Comparison of ENCODE assay signal across 30 cellular contexts in the genomic region with DNA sequence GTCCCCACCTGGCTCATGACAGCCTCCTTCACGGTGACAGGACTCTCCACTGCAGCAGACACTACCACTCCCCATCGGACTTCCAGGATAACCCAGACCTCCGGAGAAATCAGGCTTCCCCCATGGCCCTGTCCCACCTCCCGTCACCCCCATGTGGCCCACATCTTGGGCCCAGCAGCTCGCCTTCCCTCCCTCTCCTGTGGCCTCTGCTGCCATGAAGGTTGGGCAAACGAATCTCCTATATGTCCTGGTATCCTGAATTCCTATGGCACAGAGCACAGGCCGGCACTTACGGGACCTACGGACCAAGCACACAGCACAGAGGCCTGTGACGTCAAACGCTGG.
"Had no signal": no experiment of that assay in that cellular context is flagged by ENCODE, and none has a peak within 500 bp of the region (broad histone marks: within the 10 kb centered on the region; RNA-seq: fewer than 3 reads in every experiment).

No MANE protein-coding gene starts in this region.

- H3K4me3 Mint-ChIP-seq: activated naive CD8-positive, alpha-beta T cell treated with anti-CD3 and anti-CD28 coated beads, Interleukin-2, amount 50 U/mL, for 24 hours; activated T-cell treated with anti-CD3 and anti-CD28 coated beads, Interleukin-2, amount 50 U/mL, for 24 hours; natural killer cell; stimulated activated naive B cell treated with anti-CD40 and anti-IgM and Interleukin-4, amounts not matched to agents 10 μg/mL and 1 μg/mL and 100 μg/mL, for 72 hours had no signal

- ATAC-seq: activated naive CD8-positive, alpha-beta T cell treated with anti-CD3 and anti-CD28 coated beads, Interleukin-2, amount 50 U/mL, for 24 hours; foreskin keratinocyte; heart right ventricle; left lung; lower lobe of right lung; natural killer cell; stimulated activated naive B cell treated with anti-CD40 and anti-IgM and Interleukin-4, amounts not matched to agents 10 μg/mL and 1 μg/mL and 100 μg/mL, for 72 hours had no signal

- H3K27me3 ChIP-seq: breast epithelium, esophagus muscularis mucosa, foreskin keratinocyte, heart right ventricle, left lung, neutrophil, ovary, sigmoid colon, suprapubic skin, tibial artery had no signal

- H3K36me3 ChIP-seq: breast epithelium, ovary, prostate gland had no signal

- DNase-seq: activated CD4-positive, alpha-beta T cell treated with anti-CD3 and anti-CD28 coated beads for 1 hour; activated CD4-positive, alpha-beta T cell treated with anti-CD3 and anti-CD28 coated beads, Interleukin-2, amount 50 U/mL, for 1 hour; activated CD8-positive, alpha-beta memory T cell treated with anti-CD3 and anti-CD28 coated beads for 24 hours; activated CD8-positive, alpha-beta memory T cell treated with anti-CD3 and anti-CD28 coated beads, Interleukin-2, amount 50 U/mL, for 4 hours; activated gamma-delta T cell treated with Interleukin-2 at 50 U/mL for 16 hours; activated naive CD4-positive, alpha-beta T cell treated with anti-CD3 and anti-CD28 coated beads, Interleukin-2, amount 50 U/mL, for 16 hours; activated naive CD8-positive, alpha-beta T cell treated with anti-CD3 and anti-CD28 coated beads, Interleukin-2, amount 50 U/mL, for 24 hours; activated T-cell treated with anti-CD3 and anti-CD28 coated beads, Interleukin-2, amount 50 U/mL, for 24 hours; central memory CD4-positive, alpha-beta T cell; foreskin keratinocyte; heart right ventricle; lower lobe of right lung; mesendoderm; natural killer cell; ovary; retina; sigmoid colon; small intestine; stimulated activated CD4-positive, alpha-beta T cell treated with anti-CD3 and anti-CD28 coated beads, Interleukin-1b, Interleukin-23, amount 100 ng/mL, for 48 hours; stimulated activated CD4-positive, alpha-beta T cell treated with anti-CD3 and anti-CD28 coated beads, Interleukin-4, amount 100 ng/mL, for 4 hours; stimulated activated CD8-positive, alpha-beta memory T cell treated with anti-CD3 and anti-CD28 coated beads, Interleukin-4, amount 100 ng/mL, for 48 hours; stimulated activated naive B cell treated with anti-CD40 and anti-IgM and Interleukin-4, amounts not matched to agents 10 μg/mL and 1 μg/mL and 100 μg/mL, for 72 hours; T-helper 2 cell had no signal

- H3K27me3 Mint-ChIP-seq: activated naive CD8-positive, alpha-beta T cell treated with anti-CD3 and anti-CD28 coated beads, Interleukin-2, amount 50 U/mL, for 24 hours; activated T-cell treated with anti-CD3 and anti-CD28 coated beads, Interleukin-2, amount 50 U/mL, for 24 hours; stimulated activated naive B cell treated with anti-CD40 and anti-IgM and Interleukin-4, amounts not matched to agents 10 μg/mL and 1 μg/mL and 100 μg/mL, for 72 hours had no signal

- H3K4me1 Mint-ChIP-seq: activated naive CD8-positive, alpha-beta T cell treated with anti-CD3 and anti-CD28 coated beads, Interleukin-2, amount 50 U/mL, for 24 hours; natural killer cell had no signal

- H3K27ac Mint-ChIP-seq: activated naive CD8-positive, alpha-beta T cell treated with anti-CD3 and anti-CD28 coated beads, Interleukin-2, amount 50 U/mL, for 24 hours; activated T-cell treated with anti-CD3 and anti-CD28 coated beads, Interleukin-2, amount 50 U/mL, for 24 hours; natural killer cell; stimulated activated naive B cell treated with anti-CD40 and anti-IgM and Interleukin-4, amounts not matched to agents 10 μg/mL and 1 μg/mL and 100 μg/mL, for 72 hours had no signal

- H3K4me1 ChIP-seq: breast epithelium, foreskin keratinocyte, heart right ventricle, left lung, lower lobe of right lung, prostate gland, sigmoid colon, suprapubic skin, tibial artery had no signal

- H3K27ac ChIP-seq: breast epithelium, esophagus muscularis mucosa, foreskin keratinocyte, heart right ventricle, left lung, lower lobe of right lung, neutrophil, ovary, prostate gland, sigmoid colon, suprapubic skin, tibial artery had no signal

- H3K9me3 Mint-ChIP-seq: activated naive CD8-positive, alpha-beta T cell treated with anti-CD3 and anti-CD28 coated beads, Interleukin-2, amount 50 U/mL, for 24 hours; activated T-cell treated with anti-CD3 and anti-CD28 coated beads, Interleukin-2, amount 50 U/mL, for 24 hours; natural killer cell; stimulated activated naive B cell treated with anti-CD40 and anti-IgM and Interleukin-4, amounts not matched to agents 10 μg/mL and 1 μg/mL and 100 μg/mL, for 72 hours had no signal

- H3K4me3 ChIP-seq: breast epithelium, esophagus muscularis mucosa, heart right ventricle, left lung, lower lobe of right lung, ovary, prostate gland, sigmoid colon, suprapubic skin, tibial artery had no signal

- H3K36me3 Mint-ChIP-seq: natural killer cell had no signal

- H3K9me3 ChIP-seq: breast epithelium, esophagus muscularis mucosa, heart right ventricle, left lung, lower lobe of right lung, neutrophil, ovary, prostate gland, sigmoid colon, suprapubic skin, tibial artery had no signal
